ENCODE assay signal across 15 cellular contexts in genomic region chr9:130498298-130498917, GRCh38. TPM values are rescaled to one million over a fixed set of nuclear protein-coding genes. Genes with fewer than 3 reads are reported as not detected.
A peak's percentile ranks its signal among the peaks of the same experiment; 100 is the strongest.
DNase-seq lines count a peak whose midpoint lies in the region; ATAC-seq and TF ChIP-seq lines count a peak whose summit lies in the region.
"Had no signal": no experiment of that assay in that cellular context is flagged by ENCODE, and none has a peak within 500 bp of the region (broad histone marks: within the 10 kb centered on the region; RNA-seq: fewer than 3 reads in every experiment).

No MANE protein-coding gene starts in this region.

- CTCF ChIA-PET in RWPE1 (lab: Yijun Ruan, JAX): interaction anchor here (0.6 kb wide), 1 partner anchor 15 kb away, joined by 3 read pairs; no protein-coding TSS in a partner anchor

- POLR2A ChIA-PET in RWPE1 (lab: Yijun Ruan, JAX; ENCODE audit: low non-redundant PET): no interaction called here

- no peak for TF ChIP-seq CTCF in RWPE1 (conservative IDR thresholded peaks at IDR 0.05; ENCODE audit: low read depth)

- ATAC-seq in left lobe of liver: peak; percentile 4
- ATAC-seq in HG02571 (IDR thresholded peaks at IDR 0.05; ENCODE audit: unreplicated experiment): no peak
- ATAC-seq: activated T-helper 17 cell treated with anti-CD3 and anti-CD28 coated beads, Interleukin-2, amount 50 U/mL, for 72 hours had no signal

- H3K27ac ChIP-seq in RWPE1: peak overlapping the region; percentile 33
- H3K27ac ChIP-seq: ascending aorta, SJSA1 had no signal

- peak; percentile 12 for DNase-seq in NCI-H2196 (lab: John Stamatoyannopoulos, UW; ENCODE audit: unreplicated experiment)
- DNase-seq in NCI-H2196 treated with DMSO at 0.1 percent for 48 hours (lab: John Stamatoyannopoulos, UW; ENCODE audit: unreplicated experiment): no peak
- DNase-seq in HUDEP-2 (lab: John Stamatoyannopoulos, UW; ENCODE audit: unreplicated experiment in 76 of 76): peak in 41 of 76 experiments; percentile 3 to 53 (median 24)
- no peak for DNase-seq in RWPE1 (ENCODE audit: low spot score)
- DNase-seq in left lobe of liver (ENCODE audit: low spot score): peak; percentile 76
- no peak for DNase-seq in occipital lobe (lab: John Stamatoyannopoulos, UW)
- no peak for DNase-seq in T1000 (lab: John Stamatoyannopoulos, UW)
- DNase-seq: dermis blood vessel endothelial cell; islet precursor cell; NCI-H446 treated with DMSO at 0.1 percent for 48 hours; stimulated activated CD8-positive, alpha-beta memory T cell treated with anti-CD3 and anti-CD28 coated beads, Interleukin-4, amount 100 ng/mL, for 48 hours had no signal

RNA-seq across cellular contexts. Expression of gene ASS1, which starts 53.6 kb away (rescaled TPM):
- total RNA-seq in left lobe of liver: 1,233 TPM
- 9.8 TPM for total RNA-seq in occipital lobe

Comparison
In these comparisons a context has a peak if more than half of its experiments do, and no peak if none do; other contexts are left out.
1. DNase-seq: peak in NCI-H2196 (single experiment), HUDEP-2 (41 of 76) and left lobe of liver (single experiment); none in NCI-H2196 treated with DMSO at 0.1 percent for 48 hours (single experiment), RWPE1 (single experiment), occipital lobe (single experiment) and T1000 (single experiment).
2. RNA of gene ASS1, which starts 53.6 kb away (total RNA-seq): 1,233 TPM in left lobe of liver (single experiment); 9.8 TPM in occipital lobe (single experiment); every median in the first group is over 100 times any median in the second.